Comparison of ENCODE assay signal across 9 cellular contexts in the genomic region with DNA sequence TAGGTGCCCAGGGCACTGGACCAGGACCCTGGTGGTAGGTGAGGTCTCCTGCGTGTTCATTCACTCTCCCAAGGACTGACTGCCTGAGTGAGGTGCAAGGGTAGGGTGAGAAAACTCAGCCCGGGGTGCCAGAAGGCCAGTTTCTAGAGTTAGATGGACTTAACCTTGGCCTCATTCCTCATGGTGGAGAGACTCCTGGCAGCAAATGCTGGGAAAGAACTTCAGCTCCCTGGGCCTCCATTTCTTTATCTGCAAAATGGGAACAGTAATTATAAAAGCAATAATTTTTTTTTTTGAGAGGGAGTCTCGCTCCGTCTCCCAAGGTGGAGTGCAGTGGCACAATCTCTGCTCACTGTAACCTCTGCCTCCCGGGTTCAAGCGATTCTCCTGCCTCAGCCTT. TPM values are rescaled to one million over a fixed set of nuclear protein-coding genes. Genes with fewer than 3 reads are reported as not detected.
DNase-seq lines count a peak whose midpoint lies in the region; ATAC-seq and TF ChIP-seq lines count a peak whose summit lies in the region.
"Had no signal": no experiment of that assay in that cellular context is flagged by ENCODE, and none has a peak within 500 bp of the region (broad histone marks: within the 10 kb centered on the region; RNA-seq: fewer than 3 reads in every experiment).

No MANE protein-coding gene starts in this region.

- TF ChIP-seq EP300 in sigmoid colon (IDR thresholded peaks at IDR 0.05) = no peak

- H3K9me3 ChIP-seq in Loucy (ENCODE audit: insufficient read depth, low read depth, low read length) = no peaks in the 10 kb centered on the region
- H3K9me3 ChIP-seq in sigmoid colon = no peaks in the 10 kb centered on the region

- H3K79me2 ChIP-seq in Loucy (ENCODE audit: insufficient read depth, low read length) = peaks cover 42% of the 10 kb centered on the region

- H3F3A ChIP-seq in Loucy (ENCODE audit: low read depth) = 0 out of 2 replicates have a peak, but pooled peaks cover 4% of the 10 kb centered on the region

- no peaks in the 10 kb centered on the region for H3K9me2 ChIP-seq in Loucy (replicated peaks; ENCODE audit: low read depth, low read length)

- no peak overlapping the region for H3K27ac Mint-ChIP-seq in activated CD8-positive, alpha-beta memory T cell treated with anti-CD3 and anti-CD28 coated beads, Interleukin-2, amount 10 ng/mL, durations not matched to agents 7 days and 5 days
- H3K27ac Mint-ChIP-seq in effector memory CD8-positive, alpha-beta T cell = peak overlapping the region in 1 of 2 donors; percentile 69

- H3K36me3 ChIP-seq in Loucy (ENCODE audit: insufficient read depth, low read length) = no peaks in the 10 kb centered on the region
- no peaks in the 10 kb centered on the region for H3K36me3 ChIP-seq in sigmoid colon

- H3K9ac ChIP-seq in Loucy (ENCODE audit: low read depth, low read length, poor library complexity, severe bottlenecking) = peak overlapping the region; percentile 12

- intact Hi-C loops in sigmoid colon (cut with DNase I) = loop anchor here (2.0 to 5.0 kb wide), 2 partner anchors 68 to 547 kb away; no protein-coding TSS in a partner anchor

- peaks cover 33% of the 10 kb centered on the region for H3K4me1 Mint-ChIP-seq in activated CD8-positive, alpha-beta memory T cell treated with anti-CD3 and anti-CD28 coated beads, Interleukin-2, amount 10 ng/mL, durations not matched to agents 7 days and 5 days
- H3K4me1 Mint-ChIP-seq in effector memory CD8-positive, alpha-beta T cell (ENCODE audit: low read depth in 2 of 2) = peaks cover 12 to 17% of the 10 kb centered on the region in 2 donors

- H3K27me3 ChIP-seq in Loucy (ENCODE audit: insufficient read depth, low read length, poor library complexity, severe bottlenecking) = no peaks in the 10 kb centered on the region
- H3K27me3 ChIP-seq in sigmoid colon = no peaks in the 10 kb centered on the region

- no peak for TF ChIP-seq POLR2A in sigmoid colon (IDR thresholded peaks at IDR 0.05)

- no peaks in the 10 kb centered on the region for H3K27me3 Mint-ChIP-seq in activated CD8-positive, alpha-beta memory T cell treated with anti-CD3 and anti-CD28 coated beads, Interleukin-2, amount 10 ng/mL, durations not matched to agents 7 days and 5 days
- H3K27me3 Mint-ChIP-seq in effector memory CD8-positive, alpha-beta T cell = peaks cover 0 to 4% of the 10 kb centered on the region in 2 donors

- WGBS in sigmoid colon, 2 donors = 75 to 92% methylated on average over 6 of the region's 6 CpGs

- ATAC-seq in activated CD8-positive, alpha-beta memory T cell treated with anti-CD3 and anti-CD28 coated beads, Interleukin-2, amount 10 ng/mL, durations not matched to agents 7 days and 5 days = no peak
- ATAC-seq in effector memory CD8-positive, alpha-beta T cell (replicated peaks) = no peak

- H3K4me1 ChIP-seq in Loucy (ENCODE audit: insufficient read depth, low read length, poor library complexity, severe bottlenecking) (peaks cover 36% of the 10 kb centered on the region), sigmoid colon (peaks cover 0 to 85% (median 82%) of the 10 kb centered on the region in 4 donors)

- H4K20me1 ChIP-seq in Loucy (ENCODE audit: insufficient read depth, low read length, poor library complexity, severe bottlenecking) = peaks cover 21% of the 10 kb centered on the region

- CTCF ChIA-PET in activated CD8-positive, alpha-beta memory T cell treated with anti-CD3 and anti-CD28 coated beads, Interleukin-2, amount 10 ng/mL, durations not matched to agents 7 days and 5 days (lab: Charles Lee) = interaction anchor here (0.9 to 1.3 kb wide), 3 partner anchors 8 to 101 kb away, joined by 3 to 6 read pairs (median 5); no protein-coding TSS in a partner anchor

- H3K4me3 Mint-ChIP-seq in activated CD8-positive, alpha-beta memory T cell treated with anti-CD3 and anti-CD28 coated beads, Interleukin-2, amount 10 ng/mL, durations not matched to agents 7 days and 5 days = peak overlapping the region; percentile 37
- H3K4me3 Mint-ChIP-seq in effector memory CD8-positive, alpha-beta T cell = peak overlapping the region; percentile 83 to 87

- TF ChIP-seq CTCF in Loucy (conservative IDR thresholded peaks at IDR 0.05; ENCODE audit: low read length) (no peak), sigmoid colon (IDR thresholded peaks at IDR 0.05) (peak in 1 of 4 experiments; percentile 3)

- H3K27ac ChIP-seq in sigmoid colon = peak overlapping the region; percentile 88 to 98 (median 96)

- peaks cover 4% of the 10 kb centered on the region for H3K36me3 Mint-ChIP-seq in activated CD8-positive, alpha-beta memory T cell treated with anti-CD3 and anti-CD28 coated beads, Interleukin-2, amount 10 ng/mL, durations not matched to agents 7 days and 5 days
- H3K36me3 Mint-ChIP-seq in effector memory CD8-positive, alpha-beta T cell (ENCODE audit: insufficient read depth) = no peaks in the 10 kb centered on the region

- no peak for DNase-seq in activated CD8-positive, alpha-beta memory T cell treated with anti-CD3 and anti-CD28 coated beads, Interleukin-2, amount 10 ng/mL, durations not matched to agents 7 days and 5 days
- DNase-seq in activated CD8-positive, alpha-beta memory T cell treated with anti-CD3 and anti-CD28 coated beads for 24 hours = no peak
- DNase-seq in effector memory CD8-positive, alpha-beta T cell = no peak
- DNase-seq in sigmoid colon = no peak
- no peak for DNase-seq in stimulated activated CD8-positive, alpha-beta memory T cell treated with anti-CD3 and anti-CD28 coated beads, Interleukin-4, amount 100 ng/mL, for 48 hours
- no peak for DNase-seq in NCI-H1092 (lab: John Stamatoyannopoulos, UW)
- no peak for DNase-seq in AG20443 (ENCODE audit: low spot score)
- DNase-seq: NCI-H1092 treated with DMSO at 0.1 percent for 48 hours had no signal

- H3K4me2 ChIP-seq in Loucy (ENCODE audit: low read depth, low read length, poor library complexity, severe bottlenecking) = no peak overlapping the region

- no peaks in the 10 kb centered on the region for H3K9me3 Mint-ChIP-seq in activated CD8-positive, alpha-beta memory T cell treated with anti-CD3 and anti-CD28 coated beads, Interleukin-2, amount 10 ng/mL, durations not matched to agents 7 days and 5 days (ENCODE audit: low read depth)
- no peaks in the 10 kb centered on the region for H3K9me3 Mint-ChIP-seq in effector memory CD8-positive, alpha-beta T cell

- H3K4me3 ChIP-seq in Loucy (ENCODE audit: low read length, poor library complexity, severe bottlenecking) (no peak overlapping the region), sigmoid colon (no peak overlapping the region)

- no peak overlapping the region for H2AFZ ChIP-seq in Loucy (ENCODE audit: low read length)

RNA-seq across cellular contexts. Expression of gene TRIOBP, which starts 47.7 kb away (rescaled TPM):
- 10 to 100 TPM; 42.0 to 55.2 TPM for total RNA-seq in activated CD8-positive, alpha-beta memory T cell treated with anti-CD3 and anti-CD28 coated beads, Interleukin-2, amount 10 ng/mL, durations not matched to agents 7 days and 5 days
- total RNA-seq in sigmoid colon = 100 to 1,000 TPM in 3 of 4 donors, 10 to 100 TPM in 1; 82.8 to 140 (median 128) TPM
- polyA plus RNA-seq in sigmoid colon = 10 to 100 TPM; 51.7 to 61.5 (median 58.7) TPM

RNA-seq across cellular contexts. Expression of gene NOL12, which starts 58.4 kb away (rescaled TPM):
- 10 to 100 TPM; 49.9 to 53.3 TPM for total RNA-seq in activated CD8-positive, alpha-beta memory T cell treated with anti-CD3 and anti-CD28 coated beads, Interleukin-2, amount 10 ng/mL, durations not matched to agents 7 days and 5 days
- total RNA-seq in sigmoid colon = 10 to 100 TPM; 10.7 to 28.2 (median 12.5) TPM
- polyA plus RNA-seq in sigmoid colon = 10 to 100 TPM; 33.1 to 41.4 (median 41.3) TPM
